Comparison of ENCODE assay signal across 32 cellular contexts in the genomic region with DNA sequence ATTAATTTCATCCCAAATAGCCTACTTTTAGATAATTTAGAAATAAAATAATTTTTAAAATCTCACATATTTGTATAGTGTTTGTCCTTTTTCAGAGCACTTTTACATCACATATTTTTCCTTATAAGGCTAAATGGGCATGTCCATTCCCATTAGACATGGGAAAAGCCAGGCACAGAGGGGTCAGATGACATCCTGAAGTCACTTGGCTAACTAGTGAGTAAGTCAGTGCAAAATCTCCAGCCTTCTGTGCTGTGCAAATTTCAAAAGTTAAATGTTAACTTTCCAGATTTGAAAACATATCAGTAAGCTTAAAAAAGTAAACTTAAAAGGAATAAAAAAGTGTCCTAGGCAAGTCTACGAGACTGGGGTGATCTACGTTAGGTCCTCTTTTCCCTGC.
"Had no signal": no experiment of that assay in that cellular context is flagged by ENCODE, and none has a peak within 500 bp of the region (broad histone marks: within the 10 kb centered on the region; RNA-seq: fewer than 3 reads in every experiment).

No MANE protein-coding gene starts in this region.

- H3K36me3 Mint-ChIP-seq: activated naive CD4-positive, alpha-beta T cell treated with anti-CD3 and anti-CD28 coated beads, Interleukin-2, amount 10 ng/mL, durations not matched to agents 7 days and 5 days; activated naive CD4-positive, alpha-beta T cell treated with anti-CD3 and anti-CD28 coated beads, Interleukin-2, amount 50 U/mL, for 72 hours; activated naive CD8-positive, alpha-beta T cell treated with anti-CD3 and anti-CD28 coated beads, Interleukin-2, amount 10 ng/mL, durations not matched to agents 7 days and 5 days had no signal

- H3K36me3 ChIP-seq: brain microvascular endothelial cell, esophagus muscularis mucosa, gastrocnemius medialis, heart left ventricle had no signal

- H3K27me3 ChIP-seq: brain microvascular endothelial cell, dorsolateral prefrontal cortex, esophagus muscularis mucosa, gastrocnemius medialis, heart left ventricle had no signal

- H3K4me3 Mint-ChIP-seq: activated CD4-positive, alpha-beta T cell treated with anti-CD3 and anti-CD28 coated beads, Interleukin-2, amount 10 ng/mL, durations not matched to agents 7 days and 5 days; activated CD8-positive, alpha-beta T cell treated with anti-CD3 and anti-CD28 coated beads for 36 hours; activated naive CD4-positive, alpha-beta T cell treated with anti-CD3 and anti-CD28 coated beads, Interleukin-2, amount 10 ng/mL, durations not matched to agents 7 days and 5 days; activated naive CD8-positive, alpha-beta T cell treated with anti-CD3 and anti-CD28 coated beads, Interleukin-2, amount 10 ng/mL, durations not matched to agents 7 days and 5 days; activated T-cell treated with anti-CD3 and anti-CD28 coated beads, Interleukin-2, amount 50 U/mL, for 72 hours; central memory CD8-positive, alpha-beta T cell; dendritic cell treated with granulocyte-macrophage colony-stimulating factor and Interleukin-4, amounts not matched to agents 40 ng/mL and 50 ng/mL, for 4 days; endodermal cell; WTC11 had no signal

- H3K27ac Mint-ChIP-seq: activated CD4-positive, alpha-beta T cell treated with anti-CD3 and anti-CD28 coated beads, Interleukin-2, amount 10 ng/mL, durations not matched to agents 7 days and 5 days; activated CD8-positive, alpha-beta T cell treated with anti-CD3 and anti-CD28 coated beads for 36 hours; activated naive CD4-positive, alpha-beta T cell treated with anti-CD3 and anti-CD28 coated beads, Interleukin-2, amount 10 ng/mL, durations not matched to agents 7 days and 5 days; activated naive CD4-positive, alpha-beta T cell treated with anti-CD3 and anti-CD28 coated beads, Interleukin-2, amount 50 U/mL, for 72 hours; activated naive CD8-positive, alpha-beta T cell treated with anti-CD3 and anti-CD28 coated beads, Interleukin-2, amount 10 ng/mL, durations not matched to agents 7 days and 5 days; activated T-cell treated with anti-CD3 and anti-CD28 coated beads, Interleukin-2, amount 50 U/mL, for 72 hours; dendritic cell treated with granulocyte-macrophage colony-stimulating factor and Interleukin-4, amounts not matched to agents 40 ng/mL and 50 ng/mL, for 4 days; endodermal cell; WTC11 had no signal

- H3K27me3 Mint-ChIP-seq: activated naive CD4-positive, alpha-beta T cell treated with anti-CD3 and anti-CD28 coated beads, Interleukin-2, amount 10 ng/mL, durations not matched to agents 7 days and 5 days had no signal

- H3K4me1 ChIP-seq: esophagus muscularis mucosa, foreskin keratinocyte, gastrocnemius medialis, heart left ventricle had no signal

- H3K9me3 Mint-ChIP-seq: activated CD4-positive, alpha-beta T cell treated with anti-CD3 and anti-CD28 coated beads, Interleukin-2, amount 10 ng/mL, durations not matched to agents 7 days and 5 days; activated CD8-positive, alpha-beta T cell treated with anti-CD3 and anti-CD28 coated beads for 36 hours; activated naive CD4-positive, alpha-beta T cell treated with anti-CD3 and anti-CD28 coated beads, Interleukin-2, amount 10 ng/mL, durations not matched to agents 7 days and 5 days; activated naive CD4-positive, alpha-beta T cell treated with anti-CD3 and anti-CD28 coated beads, Interleukin-2, amount 50 U/mL, for 72 hours; activated T-cell treated with anti-CD3 and anti-CD28 coated beads, Interleukin-2, amount 50 U/mL, for 72 hours; central memory CD8-positive, alpha-beta T cell had no signal

- ATAC-seq: activated CD8-positive, alpha-beta T cell treated with anti-CD3 and anti-CD28 coated beads for 36 hours; activated naive CD4-positive, alpha-beta T cell treated with anti-CD3 and anti-CD28 coated beads, Interleukin-2, amount 50 U/mL, for 72 hours; activated T-cell treated with anti-CD3 and anti-CD28 coated beads, Interleukin-2, amount 50 U/mL, for 72 hours; foreskin keratinocyte; gastrocnemius medialis; heart left ventricle; WTC11 had no signal

- DNase-seq: activated CD4-positive, alpha-beta T cell treated with anti-CD3 and anti-CD28 coated beads for 1 hour; activated CD4-positive, alpha-beta T cell treated with anti-CD3 and anti-CD28 coated beads for 4 hours; activated CD4-positive, alpha-beta T cell treated with anti-CD3 and anti-CD28 coated beads, Interleukin-2, amount 10 ng/mL, durations not matched to agents 7 days and 5 days; activated CD4-positive, alpha-beta T cell treated with anti-CD3 and anti-CD28 coated beads, Interleukin-2, amount 50 U/mL, for 48 hours; activated CD8-positive, alpha-beta memory T cell treated with anti-CD3 and anti-CD28 coated beads for 24 hours; activated CD8-positive, alpha-beta memory T cell treated with anti-CD3 and anti-CD28 coated beads, Interleukin-2, amount 50 U/mL, for 4 hours; activated CD8-positive, alpha-beta T cell treated with anti-CD3 and anti-CD28 coated beads for 36 hours; activated gamma-delta T cell; activated naive CD4-positive, alpha-beta T cell; activated naive CD4-positive, alpha-beta T cell treated with anti-CD3 and anti-CD28 coated beads, Interleukin-2, amount 10 ng/mL, durations not matched to agents 7 days and 5 days; activated naive CD8-positive, alpha-beta T cell treated with anti-CD3 and anti-CD28 coated beads, Interleukin-2, amount 10 ng/mL, durations not matched to agents 7 days and 5 days; activated T-cell treated with anti-CD3 and anti-CD28 coated beads, Interleukin-2, amount 50 U/mL, for 1 hour; activated T-cell treated with anti-CD3 and anti-CD28 coated beads, Interleukin-2, amount 50 U/mL, for 72 hours; amniotic stem cell; anterior cingulate cortex; brain microvascular endothelial cell; dorsolateral prefrontal cortex; effector memory CD4-positive, alpha-beta T cell; endodermal cell; erythroblast; foreskin keratinocyte; gastrocnemius medialis; glutamatergic neuron; heart left ventricle; T-helper 2 cell had no signal

- H3K4me1 Mint-ChIP-seq: activated CD4-positive, alpha-beta T cell treated with anti-CD3 and anti-CD28 coated beads, Interleukin-2, amount 10 ng/mL, durations not matched to agents 7 days and 5 days; activated naive CD4-positive, alpha-beta T cell treated with anti-CD3 and anti-CD28 coated beads, Interleukin-2, amount 10 ng/mL, durations not matched to agents 7 days and 5 days; activated naive CD8-positive, alpha-beta T cell treated with anti-CD3 and anti-CD28 coated beads, Interleukin-2, amount 10 ng/mL, durations not matched to agents 7 days and 5 days; central memory CD8-positive, alpha-beta T cell had no signal

- H3K4me3 ChIP-seq: coronary artery, dorsolateral prefrontal cortex, esophagus muscularis mucosa, gastrocnemius medialis, heart left ventricle had no signal

- H3K27ac ChIP-seq: brain microvascular endothelial cell, coronary artery, esophagus muscularis mucosa, foreskin keratinocyte, gastrocnemius medialis, heart left ventricle, VCaP had no signal
